13 cellular contexts compared by ENCODE assay signal in genomic region chr19:36142046-36142445, GRCh38. TPM values are rescaled to one million over a fixed set of nuclear protein-coding genes. Genes with fewer than 3 reads are reported as not detected.
DNase-seq lines count a peak whose midpoint lies in the region; ATAC-seq, FAIRE-seq and TF ChIP-seq lines count a peak whose summit lies in the region.
"Had no signal": no experiment of that assay in that cellular context is flagged by ENCODE, and none has a peak within 500 bp of the region (broad histone marks: within the 10 kb centered on the region; RNA-seq: fewer than 3 reads in every experiment).

No MANE protein-coding gene starts in this region.

- H2AFZ ChIP-seq in astrocyte (ENCODE audit: low read depth, low read length) = no peak overlapping the region

- H3K36me3 Mint-ChIP-seq in astrocyte (ENCODE audit: low read depth, unreplicated experiment) (peaks cover 27% of the 10 kb centered on the region), memory B cell (peaks cover 35% of the 10 kb centered on the region), type B pancreatic cell (peaks cover 24% of the 10 kb centered on the region)

- H3K27ac ChIP-seq in heart right ventricle (peak overlapping the region in 7 of 10 donors; percentile 97 to 100 (median 99)), astrocyte (ENCODE audit: low read depth, low read length) (no peak overlapping the region)

- H3K4me1 ChIP-seq in heart right ventricle = peaks cover 0 to 22% (median 15%) of the 10 kb centered on the region in 9 donors
- H3K4me1 ChIP-seq in astrocyte (ENCODE audit: insufficient read depth, low read length) = peaks cover 10% of the 10 kb centered on the region

- no peak for ATAC-seq in heart right ventricle
- ATAC-seq in left cardiac atrium = no peak
- ATAC-seq in memory B cell (ENCODE audit: low read depth) = no peak
- no peak for ATAC-seq in GM21360 (IDR thresholded peaks at IDR 0.05; ENCODE audit: unreplicated experiment)
- no peak for ATAC-seq in HG03135 (IDR thresholded peaks at IDR 0.05; ENCODE audit: unreplicated experiment)
- no peak for ATAC-seq in HG03342 (IDR thresholded peaks at IDR 0.05; ENCODE audit: unreplicated experiment)

- 86 to 88% methylated on average over 8 to 14 of the region's 14 CpGs for WGBS in heart right ventricle, 2 donors

- peaks cover 3% of the 10 kb centered on the region for H3K9me3 Mint-ChIP-seq in astrocyte (ENCODE audit: unreplicated experiment)
- H3K9me3 Mint-ChIP-seq in memory B cell = peaks cover 4% of the 10 kb centered on the region
- H3K9me3 Mint-ChIP-seq in type B pancreatic cell = peaks cover 5% of the 10 kb centered on the region
- H3K9me3 Mint-ChIP-seq: activated CD4-positive, alpha-beta memory T cell treated with anti-CD3 and anti-CD28 coated beads, Interleukin-2, amount 10 ng/mL, durations not matched to agents 7 days and 5 days had no signal

- H3K36me3 ChIP-seq in heart right ventricle = peaks cover 6 to 57% (median 49%) of the 10 kb centered on the region in 9 donors
- peaks cover 33% of the 10 kb centered on the region for H3K36me3 ChIP-seq in astrocyte (ENCODE audit: insufficient read depth, low read length)

- no peak for FAIRE-seq in astrocyte (lab: Jason Lieb, UNC)

- peaks cover 6% of the 10 kb centered on the region for H3K4me1 Mint-ChIP-seq in astrocyte (ENCODE audit: low read depth, unreplicated experiment)
- H3K4me1 Mint-ChIP-seq in memory B cell = peaks cover 14% of the 10 kb centered on the region
- H3K4me1 Mint-ChIP-seq in type B pancreatic cell (ENCODE audit: unreplicated experiment) = peaks cover 9% of the 10 kb centered on the region

- H3K4me3 Mint-ChIP-seq in astrocyte (ENCODE audit: unreplicated experiment) (peak overlapping the region; percentile 98), memory B cell (peak overlapping the region; percentile 32), type B pancreatic cell (peak overlapping the region; percentile 92)

- H3K9me3 ChIP-seq in heart right ventricle (no peaks in the 10 kb centered on the region), astrocyte (ENCODE audit: insufficient read depth, low read depth, low read length) (no peaks in the 10 kb centered on the region)

- no peak for DNase-seq in heart right ventricle
- no peak for DNase-seq in left cardiac atrium
- no peak for DNase-seq in astrocyte (ENCODE audit: low read depth)
- DNase-seq in memory B cell (ENCODE audit: low spot score in 2 of 2) = no peak
- no peak for DNase-seq in type B pancreatic cell (ENCODE audit: extremely low spot score, unreplicated experiment)
- DNase-seq: activated CD4-positive, alpha-beta memory T cell treated with anti-CD3 and anti-CD28 coated beads, Interleukin-2, amount 10 ng/mL, durations not matched to agents 7 days and 5 days; amniotic stem cell; MM.1S; NCI-H510A treated with DMSO at 0.1 percent for 48 hours; stimulated activated CD4-positive, alpha-beta T cell treated with anti-CD3 and anti-CD28 coated beads, Interleukin-1b, Interleukin-23, amount 100 ng/mL, for 48 hours had no signal

- H4K20me1 ChIP-seq in astrocyte (ENCODE audit: insufficient read depth, low read length) = peaks cover 48% of the 10 kb centered on the region

- H3K27me3 ChIP-seq in heart right ventricle = no peaks in the 10 kb centered on the region
- no peaks in the 10 kb centered on the region for H3K27me3 ChIP-seq in astrocyte (ENCODE audit: insufficient read depth, low read length)

- TF ChIP-seq CTCF in heart right ventricle (IDR thresholded peaks at IDR 0.05) (no peak), astrocyte (IDR thresholded peaks at IDR 0.05; ENCODE audit: insufficient read depth, low read depth, low read length) (no peak), type B pancreatic cell (conservative IDR thresholded peaks at IDR 0.05) (no peak)

- H3K27ac Mint-ChIP-seq in astrocyte (ENCODE audit: unreplicated experiment) (peak overlapping the region; percentile 41), memory B cell (peak overlapping the region; percentile 73), type B pancreatic cell (no peak overlapping the region)

- H3K4me3 ChIP-seq in heart right ventricle (peak overlapping the region in 2 of 10 donors; percentile 94 to 99), astrocyte (ENCODE audit: insufficient read depth, low read depth, low read length) (no peak overlapping the region)

- intact Hi-C loops in heart right ventricle (cut with DNase I) = no loop called here
- intact Hi-C loops in left cardiac atrium (cut with DNase I) = no loop called here

- no peak overlapping the region for H3K9ac ChIP-seq in astrocyte (ENCODE audit: low read length)

- H3K4me2 ChIP-seq in astrocyte (ENCODE audit: low read length) = peak overlapping the region; percentile 85

- H3K79me2 ChIP-seq in astrocyte (ENCODE audit: insufficient read depth, low read length) = peaks cover 54% of the 10 kb centered on the region

- H3K27me3 Mint-ChIP-seq in astrocyte (ENCODE audit: low read depth, unreplicated experiment) (no peaks in the 10 kb centered on the region), memory B cell (no peaks in the 10 kb centered on the region), type B pancreatic cell (no peaks in the 10 kb centered on the region)
- H3K27me3 Mint-ChIP-seq: activated CD4-positive, alpha-beta memory T cell treated with anti-CD3 and anti-CD28 coated beads, Interleukin-2, amount 10 ng/mL, durations not matched to agents 7 days and 5 days had no signal

RNA-seq across cellular contexts. Expression of gene CAPNS1, which starts 2.2 kb away (rescaled TPM):
- total RNA-seq in heart right ventricle (1,000 to 10,000 TPM in 1 of 10 donors, 100 to 1,000 TPM in 9; 800 to 1,095 (median 894) TPM), left cardiac atrium (100 to 1,000 TPM; 614 TPM), astrocyte (665 and 677 TPM in 2 replicates), type B pancreatic cell (ENCODE audit: low replicate concordance) (426 and 510 TPM in 2 replicates)
- 1,000 to 10,000 TPM in 1 of 2 donors, 100 to 1,000 TPM in 1; 745 to 1,027 TPM for polyA plus RNA-seq in heart right ventricle

RNA-seq across cellular contexts. Expression of gene COX7A1, which starts 10.2 kb away (rescaled TPM):
- total RNA-seq in heart right ventricle = 1,000 to 10,000 TPM; 1,564 to 3,571 (median 2,793) TPM
- polyA plus RNA-seq in heart right ventricle = 1,000 to 10,000 TPM in 1 of 2 donors, 100 to 1,000 TPM in 1; 850 to 2,441 TPM
- total RNA-seq in left cardiac atrium = 1,000 to 10,000 TPM; 1,384 to 1,769 TPM
- total RNA-seq in astrocyte = 0.64 TPM in 1 of 2 replicates, not detected in the other
- total RNA-seq in type B pancreatic cell (ENCODE audit: low replicate concordance) = not detected in 2 replicates
- total RNA-seq: activated CD4-positive, alpha-beta memory T cell treated with anti-CD3 and anti-CD28 coated beads, Interleukin-2, amount 10 ng/mL, durations not matched to agents 7 days and 5 days had no signal

RNA-seq across cellular contexts. Expression of gene TBCB, which starts 26.8 kb away (rescaled TPM):
- total RNA-seq in heart right ventricle (100 to 1,000 TPM in 4 of 10 donors, 10 to 100 TPM in 6; 73.0 to 134 (median 97.3) TPM), left cardiac atrium (10 to 100 TPM; 81.2 to 85.0 TPM), astrocyte (239 and 244 TPM in 2 replicates), type B pancreatic cell (ENCODE audit: low replicate concordance) (106 and 148 TPM in 2 replicates)
- 100 to 1,000 TPM; 142 to 193 TPM for polyA plus RNA-seq in heart right ventricle

RNA-seq across cellular contexts. Expression of gene POLR2I, which starts 27.4 kb away (rescaled TPM):
- total RNA-seq in heart right ventricle = 100 to 1,000 TPM in 6 of 10 donors, 10 to 100 TPM in 4; 83.7 to 139 (median 105) TPM
- polyA plus RNA-seq in heart right ventricle = 100 to 1,000 TPM; 153 TPM
- total RNA-seq in left cardiac atrium = 100 to 1,000 TPM in 1 of 2 donors, 10 to 100 TPM in 1; 92.6 to 104 TPM
- 57.4 and 65.1 TPM in 2 replicates for total RNA-seq in astrocyte
- 74.7 and 81.7 TPM in 2 replicates for total RNA-seq in type B pancreatic cell (ENCODE audit: low replicate concordance)

RNA-seq across cellular contexts. Expression of gene OVOL3, which starts 31.1 kb away (rescaled TPM):
- not detected for total RNA-seq in heart right ventricle
- not detected for polyA plus RNA-seq in heart right ventricle
- not detected for total RNA-seq in left cardiac atrium
- not detected in 2 replicates for total RNA-seq in astrocyte
- not detected in 2 replicates for total RNA-seq in type B pancreatic cell (ENCODE audit: low replicate concordance)
- total RNA-seq: activated CD4-positive, alpha-beta memory T cell treated with anti-CD3 and anti-CD28 coated beads, Interleukin-2, amount 10 ng/mL, durations not matched to agents 7 days and 5 days had no signal

Comparison
In these comparisons a context has a peak if more than half of its experiments do, and no peak if none do; other contexts are left out.
1. H3K4me3 Mint-ChIP-seq: peak in every context shown above with its lines; median percentile 98 in astrocyte; 92 in type B pancreatic cell; 32 in memory B cell.
2. RNA of gene COX7A1, which starts 10.2 kb away (total RNA-seq): 1,564 to 3,571 TPM in heart right ventricle and 1,384 to 1,769 TPM in left cardiac atrium; 0.64 TPM in astrocyte and not detected in type B pancreatic cell; every median in the first group is over 100 times any median in the second.